In the genomic region with DNA sequence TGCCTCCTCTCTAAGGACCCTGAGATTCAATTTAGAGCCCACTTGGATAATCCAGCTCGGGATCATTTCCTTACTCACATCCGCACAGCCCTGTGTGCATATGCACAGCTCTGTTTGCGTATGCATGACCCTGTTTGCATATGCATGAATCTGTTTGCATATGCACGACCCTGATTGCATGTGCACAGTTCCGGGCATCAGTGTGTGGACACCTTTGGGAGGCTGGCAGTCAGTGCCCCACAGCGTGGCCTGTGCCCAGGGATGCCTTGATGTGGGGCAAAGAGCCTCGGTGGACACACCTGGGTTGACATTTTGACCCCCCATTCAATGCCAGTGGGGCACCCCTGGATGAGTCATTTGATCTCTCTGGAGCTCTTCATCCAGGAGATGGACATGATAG, we compare ENCODE assay signal across 34 cellular contexts. TPM values are rescaled to one million over a fixed set of nuclear protein-coding genes. Genes with fewer than 3 reads are reported as not detected.
A peak's percentile ranks its signal among the peaks of the same experiment; 100 is the strongest.
DNase-seq lines count a peak whose midpoint lies in the region; ATAC-seq and TF ChIP-seq lines count a peak whose summit lies in the region.
"Had no signal": no experiment of that assay in that cellular context is flagged by ENCODE, and none has a peak within 500 bp of the region (broad histone marks: within the 10 kb centered on the region; RNA-seq: fewer than 3 reads in every experiment).

No MANE protein-coding gene starts in this region.

- H3K4me3 Mint-ChIP-seq in activated naive CD4-positive, alpha-beta T cell treated with anti-CD3 and anti-CD28 coated beads, Interleukin-2, amount 50 U/mL, for 24 hours: no peak overlapping the region
- no peak overlapping the region for H3K4me3 Mint-ChIP-seq in activated naive CD4-positive, alpha-beta T cell treated with anti-CD3 and anti-CD28 coated beads for 36 hours
- H3K4me3 Mint-ChIP-seq in activated CD4-positive, alpha-beta memory T cell treated with anti-CD3 and anti-CD28 coated beads, Interleukin-2, amount 10 ng/mL, durations not matched to agents 7 days and 5 days: no peak overlapping the region
- H3K4me3 Mint-ChIP-seq: brain; CD4-positive, alpha-beta memory T cell; natural killer cell treated with Interleukin-12 subunit alpha and Interleukin-12 subunit beta and Interleukin-15 and Interleukin-18, amount 100 ng/mL, for 72 hours had no signal

- H3K9me3 ChIP-seq in SJCRH30 (replicated peaks): no peaks in the 10 kb centered on the region
- no peaks in the 10 kb centered on the region for H3K9me3 ChIP-seq in upper lobe of right lung
- H3K9me3 ChIP-seq: gastroesophageal sphincter, pancreas, testis, vagina had no signal

- H3K27me3 Mint-ChIP-seq in activated naive CD4-positive, alpha-beta T cell treated with anti-CD3 and anti-CD28 coated beads, Interleukin-2, amount 50 U/mL, for 24 hours: no peaks in the 10 kb centered on the region
- no peaks in the 10 kb centered on the region for H3K27me3 Mint-ChIP-seq in activated naive CD4-positive, alpha-beta T cell treated with anti-CD3 and anti-CD28 coated beads for 36 hours (ENCODE audit: low read depth)
- H3K27me3 Mint-ChIP-seq in activated CD4-positive, alpha-beta memory T cell treated with anti-CD3 and anti-CD28 coated beads, Interleukin-2, amount 10 ng/mL, durations not matched to agents 7 days and 5 days: peaks cover 25% of the 10 kb centered on the region
- H3K27me3 Mint-ChIP-seq: CD4-positive, alpha-beta memory T cell had no signal

- H3K4me1 ChIP-seq in SJCRH30 (peaks cover 39% of the 10 kb centered on the region), upper lobe of right lung (no peaks in the 10 kb centered on the region)
- H3K4me1 ChIP-seq: gastroesophageal sphincter, testis, vagina had no signal

- H3K27ac ChIP-seq in SJCRH30 (peak overlapping the region; percentile 92), upper lobe of right lung (no peak overlapping the region)
- H3K27ac ChIP-seq: dorsolateral prefrontal cortex, gastroesophageal sphincter, HL-60, KMS-11, pancreas, testis, vagina, VCaP had no signal

- POLR2A ChIA-PET in activated CD4-positive, alpha-beta memory T cell treated with anti-CD3 and anti-CD28 coated beads, Interleukin-2, amount 10 ng/mL, durations not matched to agents 7 days and 5 days (lab: Charles Lee): no interaction called here

- no peaks in the 10 kb centered on the region for H3K27me3 ChIP-seq in SJCRH30
- no peaks in the 10 kb centered on the region for H3K27me3 ChIP-seq in upper lobe of right lung
- H3K27me3 ChIP-seq: dorsolateral prefrontal cortex, gastroesophageal sphincter, pancreas, testis, vagina had no signal

- H3K36me3 Mint-ChIP-seq in activated naive CD4-positive, alpha-beta T cell treated with anti-CD3 and anti-CD28 coated beads, Interleukin-2, amount 50 U/mL, for 24 hours: peaks cover 4% of the 10 kb centered on the region
- peaks cover 9% of the 10 kb centered on the region for H3K36me3 Mint-ChIP-seq in activated naive CD4-positive, alpha-beta T cell treated with anti-CD3 and anti-CD28 coated beads for 36 hours (ENCODE audit: low read depth)
- H3K36me3 Mint-ChIP-seq in activated CD4-positive, alpha-beta memory T cell treated with anti-CD3 and anti-CD28 coated beads, Interleukin-2, amount 10 ng/mL, durations not matched to agents 7 days and 5 days (ENCODE audit: low read depth): no peaks in the 10 kb centered on the region
- H3K36me3 Mint-ChIP-seq: brain; CD4-positive, alpha-beta memory T cell had no signal

- no peak for DNase-seq in activated naive CD4-positive, alpha-beta T cell treated with anti-CD3 and anti-CD28 coated beads for 36 hours
- DNase-seq in SJCRH30 (peak in 1 of 2 experiments; percentile 23), mesenteric fat pad (ENCODE audit: low spot score) (peak; percentile 84), upper lobe of right lung (peak; percentile 21), SHP77 (lab: John Stamatoyannopoulos, UW) (no peak), NCI-H82 (lab: John Stamatoyannopoulos, UW) (no peak)
- DNase-seq in activated CD4-positive, alpha-beta memory T cell treated with anti-CD3 and anti-CD28 coated beads, Interleukin-2, amount 10 ng/mL, durations not matched to agents 7 days and 5 days: no peak
- DNase-seq: activated CD4-positive, alpha-beta T cell treated with anti-CD3 and anti-CD28 coated beads for 48 hours; activated naive CD4-positive, alpha-beta T cell treated with Interleukin-2 at 50 U/mL for 16 hours; amniotic stem cell; CD4-positive, alpha-beta memory T cell; dorsolateral prefrontal cortex; H7; hippocampal formation; MM.1S; NCI-H1417; NCI-H2029; NCI-H510A treated with DMSO at 0.1 percent for 48 hours; PC-3; retina; SHP77 treated with DMSO at 0.1 percent for 48 hours; stimulated activated naive CD4-positive, alpha-beta T cell treated with Interleukin-2 at 50 U/mL for 16 hours; testis had no signal

- peaks cover 38% of the 10 kb centered on the region for H3K4me1 Mint-ChIP-seq in activated naive CD4-positive, alpha-beta T cell treated with anti-CD3 and anti-CD28 coated beads, Interleukin-2, amount 50 U/mL, for 24 hours
- peaks cover 40% of the 10 kb centered on the region for H3K4me1 Mint-ChIP-seq in activated naive CD4-positive, alpha-beta T cell treated with anti-CD3 and anti-CD28 coated beads for 36 hours (ENCODE audit: low read depth)
- peaks cover 17% of the 10 kb centered on the region for H3K4me1 Mint-ChIP-seq in activated CD4-positive, alpha-beta memory T cell treated with anti-CD3 and anti-CD28 coated beads, Interleukin-2, amount 10 ng/mL, durations not matched to agents 7 days and 5 days

- ATAC-seq in upper lobe of right lung: no peak
- ATAC-seq: gastroesophageal sphincter; natural killer cell treated with Interleukin-12 subunit alpha and Interleukin-12 subunit beta and Interleukin-15 and Interleukin-18, amount 100 ng/mL, for 72 hours; pancreas; PC-3 had no signal

- intact Hi-C loops in activated naive CD4-positive, alpha-beta T cell treated with anti-CD3 and anti-CD28 coated beads for 36 hours (cut with micrococcal nuclease): no loop called here
- intact Hi-C loops in upper lobe of right lung (cut with DNase I): no loop called here

- TF ChIP-seq CTCF in upper lobe of right lung (IDR thresholded peaks at IDR 0.05): no peak

- H3K36me3 ChIP-seq in SJCRH30 (no peaks in the 10 kb centered on the region), upper lobe of right lung (no peaks in the 10 kb centered on the region)
- H3K36me3 ChIP-seq: gastroesophageal sphincter, pancreas, vagina had no signal

- CTCF ChIA-PET in activated naive CD4-positive, alpha-beta T cell treated with anti-CD3 and anti-CD28 coated beads for 36 hours (lab: Charles Lee): no interaction called here
- CTCF ChIA-PET in activated CD4-positive, alpha-beta memory T cell treated with anti-CD3 and anti-CD28 coated beads, Interleukin-2, amount 10 ng/mL, durations not matched to agents 7 days and 5 days (lab: Charles Lee): no interaction called here

- peak overlapping the region; percentile 86 for H3K27ac Mint-ChIP-seq in activated naive CD4-positive, alpha-beta T cell treated with anti-CD3 and anti-CD28 coated beads, Interleukin-2, amount 50 U/mL, for 24 hours
- H3K27ac Mint-ChIP-seq in activated naive CD4-positive, alpha-beta T cell treated with anti-CD3 and anti-CD28 coated beads for 36 hours: no peak overlapping the region
- no peak overlapping the region for H3K27ac Mint-ChIP-seq in activated CD4-positive, alpha-beta memory T cell treated with anti-CD3 and anti-CD28 coated beads, Interleukin-2, amount 10 ng/mL, durations not matched to agents 7 days and 5 days
- H3K27ac Mint-ChIP-seq: brain; natural killer cell treated with Interleukin-12 subunit alpha and Interleukin-12 subunit beta and Interleukin-15 and Interleukin-18, amount 100 ng/mL, for 72 hours had no signal

- no peaks in the 10 kb centered on the region for H3K9me3 Mint-ChIP-seq in activated naive CD4-positive, alpha-beta T cell treated with anti-CD3 and anti-CD28 coated beads, Interleukin-2, amount 50 U/mL, for 24 hours
- peaks cover 13% of the 10 kb centered on the region for H3K9me3 Mint-ChIP-seq in activated naive CD4-positive, alpha-beta T cell treated with anti-CD3 and anti-CD28 coated beads for 36 hours
- H3K9me3 Mint-ChIP-seq in activated CD4-positive, alpha-beta memory T cell treated with anti-CD3 and anti-CD28 coated beads, Interleukin-2, amount 10 ng/mL, durations not matched to agents 7 days and 5 days: peaks cover 5% of the 10 kb centered on the region

- no peak overlapping the region for H3K4me3 ChIP-seq in SJCRH30
- no peak overlapping the region for H3K4me3 ChIP-seq in upper lobe of right lung
- H3K4me3 ChIP-seq: dorsolateral prefrontal cortex, gastroesophageal sphincter, pancreas, smooth muscle cell, testis, vagina had no signal

RNA-seq across cellular contexts. Expression of a gene that starts 41.1 kb away (rescaled TPM):
- total RNA-seq in activated naive CD4-positive, alpha-beta T cell treated with anti-CD3 and anti-CD28 coated beads for 36 hours: under 1 TPM in 1 of 2 experiments, not detected in 1; 0.35 TPM
- total RNA-seq in SJCRH30 (2014; rRNA removed; shearing (Covaris generic)): 2.9 and 6.7 TPM in 2 replicates
- total RNA-seq in mesenteric fat pad: 31.4 TPM
- 0.23 TPM for total RNA-seq in upper lobe of right lung
- not detected for total RNA-seq in activated CD4-positive, alpha-beta memory T cell treated with anti-CD3 and anti-CD28 coated beads, Interleukin-2, amount 10 ng/mL, durations not matched to agents 7 days and 5 days
- total RNA-seq: CD4-positive, alpha-beta memory T cell; gastroesophageal sphincter; lung microvascular endothelial cell; natural killer cell treated with Interleukin-12 subunit alpha and Interleukin-12 subunit beta and Interleukin-15 and Interleukin-18, amount 100 ng/mL, for 72 hours; smooth muscle cell had no signal

Comparison
In these comparisons a context has a peak if more than half of its experiments do, and no peak if none do; other contexts are left out.
1. DNase-seq: peak in mesenteric fat pad (single experiment) and upper lobe of right lung (single experiment); none in activated naive CD4-positive, alpha-beta T cell treated with anti-CD3 and anti-CD28 coated beads for 36 hours (single experiment), SHP77 (0 of 2), activated CD4-positive, alpha-beta memory T cell treated with anti-CD3 and anti-CD28 coated beads, Interleukin-2, amount 10 ng/mL, durations not matched to agents 7 days and 5 days (single experiment) and NCI-H82 (single experiment).